In genomic region chr7:80748302-80749042, GRCh38 we compare ENCODE assay signal across 16 cellular contexts.
DNase-seq lines count a peak whose midpoint lies in the region; ATAC-seq, FAIRE-seq and TF ChIP-seq lines count a peak whose summit lies in the region.
"Had no signal": no experiment of that assay in that cellular context is flagged by ENCODE, and none has a peak within 500 bp of the region (broad histone marks: within the 10 kb centered on the region; RNA-seq: fewer than 3 reads in every experiment).

No MANE protein-coding gene starts in this region.

- ATAC-seq in GM21825 (IDR thresholded peaks at IDR 0.05; ENCODE audit: unreplicated experiment) = no peak
- ATAC-seq in stimulated activated naive CD8-positive, alpha-beta T cell treated with anti-CD3 and anti-CD28 coated beads, Interleukin-15, amount 100 ng/mL, for 72 hours = no peak
- ATAC-seq in HG02970 (IDR thresholded peaks at IDR 0.05; ENCODE audit: low FRiP score, unreplicated experiment) = no peak

- H3K79me2 ChIP-seq in astrocyte (ENCODE audit: insufficient read depth, low read length) = no peaks in the 10 kb centered on the region

- H3K9me3 ChIP-seq in astrocyte (ENCODE audit: insufficient read depth, low read depth, low read length) = no peaks in the 10 kb centered on the region
- H3K9me3 ChIP-seq: right atrium auricular region, tibial artery had no signal

- no peaks in the 10 kb centered on the region for H4K20me1 ChIP-seq in astrocyte (ENCODE audit: insufficient read depth, low read length)

- peak overlapping the region; percentile 31 for H2AFZ ChIP-seq in astrocyte (ENCODE audit: low read depth, low read length)

- no peak overlapping the region for H3K4me3 Mint-ChIP-seq in astrocyte (ENCODE audit: unreplicated experiment)
- H3K4me3 Mint-ChIP-seq in progenitor cell of endocrine pancreas (ENCODE audit: low read depth) = no peak overlapping the region
- no peak overlapping the region for H3K4me3 Mint-ChIP-seq in activated T-cell treated with anti-CD3 and anti-CD28 coated beads, Interleukin-2, amount 50 U/mL, for 24 hours
- no peak overlapping the region for H3K4me3 Mint-ChIP-seq in stimulated activated naive CD8-positive, alpha-beta T cell treated with anti-CD3 and anti-CD28 coated beads, Interleukin-15, amount 100 ng/mL, for 72 hours
- H3K4me3 Mint-ChIP-seq: activated naive CD4-positive, alpha-beta T cell treated with anti-CD3 and anti-CD28 coated beads for 36 hours; T-helper 2 cell treated with Interferon-gamma antibody and Interleukin-4, amounts not matched to agents 5 μg/mL and 100 μg/mL, for 36 hours had no signal

- H3K4me2 ChIP-seq in astrocyte (ENCODE audit: low read length) = peak overlapping the region; percentile 73

- H3K36me3 ChIP-seq in astrocyte (ENCODE audit: insufficient read depth, low read length) = peaks cover 13% of the 10 kb centered on the region
- H3K36me3 ChIP-seq: right atrium auricular region had no signal

- peak overlapping the region; percentile 77 for H3K27ac ChIP-seq in astrocyte (ENCODE audit: low read depth, low read length)
- H3K27ac ChIP-seq: right atrium auricular region, tibial artery had no signal

- TF ChIP-seq CTCF in astrocyte (IDR thresholded peaks at IDR 0.05; ENCODE audit: insufficient read depth, low read depth, low read length) = no peak
- TF ChIP-seq CTCF in progenitor cell of endocrine pancreas (IDR thresholded peaks at IDR 0.05; ENCODE audit: unreplicated experiment) = no peak

- peak overlapping the region; percentile 75 for H3K9ac ChIP-seq in astrocyte (ENCODE audit: low read length)

- H3K27me3 Mint-ChIP-seq in astrocyte (ENCODE audit: low read depth, unreplicated experiment) (no peaks in the 10 kb centered on the region), progenitor cell of endocrine pancreas (no peaks in the 10 kb centered on the region)
- H3K27me3 Mint-ChIP-seq in activated T-cell treated with anti-CD3 and anti-CD28 coated beads, Interleukin-2, amount 50 U/mL, for 24 hours = no peaks in the 10 kb centered on the region
- no peaks in the 10 kb centered on the region for H3K27me3 Mint-ChIP-seq in stimulated activated naive CD8-positive, alpha-beta T cell treated with anti-CD3 and anti-CD28 coated beads, Interleukin-15, amount 100 ng/mL, for 72 hours

- peaks cover 15% of the 10 kb centered on the region for H3K4me1 ChIP-seq in astrocyte (ENCODE audit: insufficient read depth, low read length)
- H3K4me1 ChIP-seq: right atrium auricular region, tibial artery had no signal

- POLR2A ChIA-PET in HEK293T (lab: Yijun Ruan, JAX) = no interaction called here

- H3K4me1 Mint-ChIP-seq in astrocyte (ENCODE audit: low read depth, unreplicated experiment) = no peaks in the 10 kb centered on the region
- peaks cover 8% of the 10 kb centered on the region for H3K4me1 Mint-ChIP-seq in progenitor cell of endocrine pancreas (ENCODE audit: low read depth)
- no peaks in the 10 kb centered on the region for H3K4me1 Mint-ChIP-seq in activated T-cell treated with anti-CD3 and anti-CD28 coated beads, Interleukin-2, amount 50 U/mL, for 24 hours (ENCODE audit: low read depth)
- no peaks in the 10 kb centered on the region for H3K4me1 Mint-ChIP-seq in stimulated activated naive CD8-positive, alpha-beta T cell treated with anti-CD3 and anti-CD28 coated beads, Interleukin-15, amount 100 ng/mL, for 72 hours

- H3K36me3 Mint-ChIP-seq in astrocyte (ENCODE audit: low read depth, unreplicated experiment) = peaks cover 8% of the 10 kb centered on the region
- H3K36me3 Mint-ChIP-seq in progenitor cell of endocrine pancreas (ENCODE audit: insufficient read depth) = peaks cover 26% of the 10 kb centered on the region
- H3K36me3 Mint-ChIP-seq in activated T-cell treated with anti-CD3 and anti-CD28 coated beads, Interleukin-2, amount 50 U/mL, for 24 hours (ENCODE audit: low read depth) = no peaks in the 10 kb centered on the region

- CTCF ChIA-PET in HEK293T (lab: Yijun Ruan, JAX) = no interaction called here

- H3K27ac Mint-ChIP-seq in astrocyte (ENCODE audit: unreplicated experiment) = no peak overlapping the region
- peak overlapping the region; percentile 72 for H3K27ac Mint-ChIP-seq in progenitor cell of endocrine pancreas
- no peak overlapping the region for H3K27ac Mint-ChIP-seq in activated T-cell treated with anti-CD3 and anti-CD28 coated beads, Interleukin-2, amount 50 U/mL, for 24 hours
- H3K27ac Mint-ChIP-seq in stimulated activated naive CD8-positive, alpha-beta T cell treated with anti-CD3 and anti-CD28 coated beads, Interleukin-15, amount 100 ng/mL, for 72 hours = no peak overlapping the region
- H3K27ac Mint-ChIP-seq: activated naive CD4-positive, alpha-beta T cell treated with anti-CD3 and anti-CD28 coated beads for 36 hours; T-helper 2 cell treated with Interferon-gamma antibody and Interleukin-4, amounts not matched to agents 5 μg/mL and 100 μg/mL, for 36 hours had no signal

- no peaks in the 10 kb centered on the region for H3K27me3 ChIP-seq in astrocyte (ENCODE audit: insufficient read depth, low read length)
- H3K27me3 ChIP-seq: right atrium auricular region, tibial artery had no signal

- H3K4me3 ChIP-seq in astrocyte (ENCODE audit: insufficient read depth, low read depth, low read length) = peak overlapping the region; percentile 15
- H3K4me3 ChIP-seq: right atrium auricular region, tibial artery had no signal

- H3K9me3 Mint-ChIP-seq in astrocyte (ENCODE audit: unreplicated experiment) (no peaks in the 10 kb centered on the region), progenitor cell of endocrine pancreas (ENCODE audit: low read depth) (no peaks in the 10 kb centered on the region)
- H3K9me3 Mint-ChIP-seq in activated T-cell treated with anti-CD3 and anti-CD28 coated beads, Interleukin-2, amount 50 U/mL, for 24 hours = peaks cover 4% of the 10 kb centered on the region
- H3K9me3 Mint-ChIP-seq in stimulated activated naive CD8-positive, alpha-beta T cell treated with anti-CD3 and anti-CD28 coated beads, Interleukin-15, amount 100 ng/mL, for 72 hours = no peaks in the 10 kb centered on the region
- H3K9me3 Mint-ChIP-seq: activated naive CD4-positive, alpha-beta T cell treated with anti-CD3 and anti-CD28 coated beads for 36 hours; T-helper 2 cell treated with Interferon-gamma antibody and Interleukin-4, amounts not matched to agents 5 μg/mL and 100 μg/mL, for 36 hours had no signal

- DNase-seq in HEK293T (ENCODE audit: extremely low spot score) (no peak), astrocyte (ENCODE audit: low read depth) (peak; percentile 84), globus pallidus (ENCODE audit: low spot score) (peak; percentile 65), progenitor cell of endocrine pancreas (ENCODE audit: low spot score, unreplicated experiment) (no peak)
- DNase-seq in activated T-cell treated with anti-CD3 and anti-CD28 coated beads, Interleukin-2, amount 50 U/mL, for 24 hours = no peak
- DNase-seq in stimulated activated naive CD8-positive, alpha-beta T cell treated with anti-CD3 and anti-CD28 coated beads, Interleukin-15, amount 100 ng/mL, for 72 hours = no peak
- DNase-seq: activated CD4-positive, alpha-beta T cell treated with anti-CD3 and anti-CD28 coated beads for 48 hours; activated naive CD4-positive, alpha-beta T cell treated with anti-CD3 and anti-CD28 coated beads for 36 hours; SIG-M5; stimulated activated CD4-positive, alpha-beta T cell treated with anti-CD3 and anti-CD28 coated beads, Interleukin-1b, Interleukin-23, amount 100 ng/mL, for 48 hours; stimulated activated CD8-positive, alpha-beta memory T cell treated with anti-CD3 and anti-CD28 coated beads, Interleukin-4, amount 100 ng/mL, for 48 hours; tibial artery had no signal

- peak; percentile 52 for FAIRE-seq in astrocyte (lab: Jason Lieb, UNC)

TF ChIP-seq in HEK293T, 16 proteins besides CTCF, POLR2A, EP300 and RAD21:
- TF ChIP-seq LEF1 (IDR thresholded peaks at IDR 0.05; ENCODE audit: borderline replicate concordance) (no peak; the same call in 1 of the 2 replicates), ZNF384 (IDR thresholded peaks at IDR 0.05) (peak; percentile 72; the same call in 1 of the 2 replicates), ARNT (IDR thresholded peaks at IDR 0.05) (peak; percentile 79), FOXM1 (IDR thresholded peaks at IDR 0.05; ENCODE audit: borderline replicate concordance) (no peak), CTBP1 (IDR thresholded peaks at IDR 0.05; ENCODE audit: borderline replicate concordance) (peak; percentile 41; the same call in 1 of the 2 replicates), FOXA1 (IDR thresholded peaks at IDR 0.05) (no peak), PKNOX1 (IDR thresholded peaks at IDR 0.05) (peak; percentile 93)

Comparison
In these comparisons a context has a peak if more than half of its experiments do, and no peak if none do; other contexts are left out.
1. DNase-seq: peak in astrocyte (single experiment) and globus pallidus (single experiment); none in HEK293T (single experiment), progenitor cell of endocrine pancreas (single experiment), activated T-cell treated with anti-CD3 and anti-CD28 coated beads, Interleukin-2, amount 50 U/mL, for 24 hours (single experiment) and stimulated activated naive CD8-positive, alpha-beta T cell treated with anti-CD3 and anti-CD28 coated beads, Interleukin-15, amount 100 ng/mL, for 72 hours (0 of 2).